32 cellular contexts compared by ENCODE assay signal in the genomic region with DNA sequence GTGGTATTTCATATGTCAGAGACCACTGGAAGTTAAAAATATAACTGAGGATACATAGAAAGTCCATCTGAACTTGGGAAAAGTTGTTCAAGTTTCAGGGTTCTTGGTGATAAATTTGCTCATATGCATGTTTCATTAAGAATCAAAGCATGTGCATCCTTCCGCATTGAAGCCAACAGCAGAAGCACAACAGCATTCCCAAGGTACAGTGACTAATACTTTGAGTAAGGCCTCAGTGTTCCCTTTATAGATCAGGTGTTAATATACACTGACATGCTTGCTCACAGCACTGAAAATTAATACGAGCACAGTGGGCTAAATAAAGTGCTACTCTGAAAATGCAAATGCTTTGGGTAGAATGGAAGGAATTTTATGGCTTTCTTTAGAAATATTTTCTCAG.
DNase-seq lines count a peak whose midpoint lies in the region; ATAC-seq, FAIRE-seq and TF ChIP-seq lines count a peak whose summit lies in the region.
"Had no signal": no experiment of that assay in that cellular context is flagged by ENCODE, and none has a peak within 500 bp of the region (broad histone marks: within the 10 kb centered on the region; RNA-seq: fewer than 3 reads in every experiment).

No MANE protein-coding gene starts in this region.

- in situ Hi-C loops in GM23248 (cut with MboI): no loop called here

- no peaks in the 10 kb centered on the region for H4K20me1 ChIP-seq in GM23248 (ENCODE audit: insufficient read depth)
- no peaks in the 10 kb centered on the region for H4K20me1 ChIP-seq in endothelial cell of umbilical vein (replicated peaks; ENCODE audit: control insufficient read depth, extremely low read depth, insufficient read depth, low read length)

- H3K9me3 Mint-ChIP-seq in nephron progenitor cell: no peaks in the 10 kb centered on the region

- no peaks in the 10 kb centered on the region for H3K4me1 Mint-ChIP-seq in nephron progenitor cell
- H3K4me1 Mint-ChIP-seq: B cell had no signal

- H3K9me3 ChIP-seq in GM23248 (ENCODE audit: low read depth): no peaks in the 10 kb centered on the region
- peaks cover 2% of the 10 kb centered on the region for H3K9me3 ChIP-seq in RWPE2 (ENCODE audit: severe bottlenecking)
- H3K9me3 ChIP-seq in endothelial cell of umbilical vein (replicated peaks; ENCODE audit: control insufficient read depth, insufficient read depth, low read length): no peaks in the 10 kb centered on the region
- H3K9me3 ChIP-seq: A549, SJCRH30 had no signal

- POLR2A ChIA-PET in endothelial cell of umbilical vein (lab: Charles Lee): no interaction called here

- H3K27me3 ChIP-seq in GM23248 (replicated peaks; ENCODE audit: insufficient read depth): no peaks in the 10 kb centered on the region
- no peaks in the 10 kb centered on the region for H3K27me3 ChIP-seq in RWPE2 (ENCODE audit: insufficient read depth, poor library complexity, severe bottlenecking)
- H3K27me3 ChIP-seq in endothelial cell of umbilical vein (ENCODE audit: control insufficient read depth in 2 of 2, insufficient read depth in 2 of 2, low read length in 2 of 2): no peaks in the 10 kb centered on the region
- H3K27me3 ChIP-seq: SJCRH30 had no signal

- no peak overlapping the region for H2AFZ ChIP-seq in GM23248
- no peak overlapping the region for H2AFZ ChIP-seq in endothelial cell of umbilical vein (ENCODE audit: low read depth, low read length)

- H3K9me2 ChIP-seq in GM23248 (ENCODE audit: insufficient read depth): no peaks in the 10 kb centered on the region

- H3K4me3 Mint-ChIP-seq in nephron progenitor cell: no peak overlapping the region
- H3K4me3 Mint-ChIP-seq: B cell; CD8-positive, alpha-beta T cell had no signal

- H3K9ac ChIP-seq in GM23248 (no peak overlapping the region), endothelial cell of umbilical vein (replicated peaks; ENCODE audit: extremely low read depth, insufficient read depth, low read length) (no peak overlapping the region)

- BruUV-seq in endothelial cell of umbilical vein (replicated peaks; lab: Mats Ljungman, UMichigan): no TSS peak

- H3K27me3 Mint-ChIP-seq in nephron progenitor cell (ENCODE audit: low read depth, poor library complexity): no peaks in the 10 kb centered on the region
- H3K27me3 Mint-ChIP-seq: B cell had no signal

- H3K36me3 Mint-ChIP-seq in nephron progenitor cell (ENCODE audit: low read depth): no peaks in the 10 kb centered on the region
- H3K36me3 Mint-ChIP-seq: CD8-positive, alpha-beta T cell had no signal

- H3K79me2 ChIP-seq in GM23248 (ENCODE audit: insufficient read depth) (no peaks in the 10 kb centered on the region), endothelial cell of umbilical vein (ENCODE audit: control insufficient read depth, insufficient read depth, low read length) (peaks cover 7% of the 10 kb centered on the region)

- H3K4me1 ChIP-seq in GM23248 (ENCODE audit: insufficient read depth): no peaks in the 10 kb centered on the region
- peaks cover 8% of the 10 kb centered on the region for H3K4me1 ChIP-seq in RWPE2 (ENCODE audit: insufficient read depth, poor library complexity, severe bottlenecking)
- H3K4me1 ChIP-seq in endothelial cell of umbilical vein (ENCODE audit: control insufficient read depth, extremely low read depth, insufficient read depth, low read length): peaks cover 30% of the 10 kb centered on the region
- H3K4me1 ChIP-seq: A549, Caco-2, SJCRH30 had no signal

- intact Hi-C loops in endothelial cell of umbilical vein (cut with micrococcal nuclease): no loop called here

- H3K4me2 ChIP-seq in GM23248 (ENCODE audit: unreplicated experiment) (no peak overlapping the region), endothelial cell of umbilical vein (ENCODE audit: insufficient read depth, low read length) (no peak overlapping the region)
- H3K4me2 ChIP-seq: A549 had no signal

- CTCF ChIA-PET in endothelial cell of umbilical vein (lab: Charles Lee): no interaction called here

- H3K9me1 ChIP-seq in endothelial cell of umbilical vein (replicated peaks; ENCODE audit: control insufficient read depth, extremely low read depth, insufficient read depth, low read length): no peaks in the 10 kb centered on the region

- TF ChIP-seq POLR2A in endothelial cell of umbilical vein (IDR thresholded peaks at IDR 0.05; ENCODE audit: low read depth, low read length): no peak

- no peak for FAIRE-seq in endothelial cell of umbilical vein (lab: Jason Lieb, UNC)
- FAIRE-seq: GM12891, H1, HepG2, K562 had no signal

- H3K36me3 ChIP-seq in GM23248 (ENCODE audit: low read depth): no peaks in the 10 kb centered on the region
- H3K36me3 ChIP-seq in RWPE2 (ENCODE audit: low read depth): no peaks in the 10 kb centered on the region
- no peaks in the 10 kb centered on the region for H3K36me3 ChIP-seq in endothelial cell of umbilical vein (ENCODE audit: control insufficient read depth in 2 of 2, extremely low read depth in 1 of 2, insufficient read depth in 2 of 2, low read length in 2 of 2)
- H3K36me3 ChIP-seq: SJCRH30 had no signal

- no peak overlapping the region for H3K4me3 ChIP-seq in GM23248
- no peak overlapping the region for H3K4me3 ChIP-seq in RWPE2 (ENCODE audit: severe bottlenecking)
- no peak overlapping the region for H3K4me3 ChIP-seq in endothelial cell of umbilical vein (replicated peaks in 1 of 3; ENCODE audit: insufficient read depth in 1 of 3, low read depth in 1 of 3, low read length in 3 of 3)
- H3K4me3 ChIP-seq: A549, K562, SJCRH30 had no signal

- no peak overlapping the region for H3K27ac Mint-ChIP-seq in nephron progenitor cell
- H3K27ac Mint-ChIP-seq: B cell; CD8-positive, alpha-beta T cell had no signal

- peak; percentile 31; the same call in 1 of the 3 replicates for ATAC-seq in RWPE2 (ENCODE audit: low read depth)
- ATAC-seq: A549; CD8-positive, alpha-beta T cell; HepG2; K562; PC-3; Right ventricle myocardium inferior; SK-N-SH treated with all-trans-retinoic acid at 6 μM for 48 hours had no signal

- dilution Hi-C loops in endothelial cell of umbilical vein (cut with MboI; ENCODE audit: extremely low pct_ligation_motif_present, low sequenced_read_pairs): no loop called here

- H3F3A ChIP-seq in GM23248 (ENCODE audit: insufficient read depth): no peaks in the 10 kb centered on the region

- DNase-seq in GM23248: peak; percentile 5
- no peak for DNase-seq in RWPE2 (ENCODE audit: low spot score)
- DNase-seq in endothelial cell of umbilical vein (ENCODE audit: low read depth, low spot score): peak; percentile 38
- peak; percentile 51 for DNase-seq in renal cortical epithelial cell (ENCODE audit: low read depth)
- DNase-seq in nephron progenitor cell: no peak
- no peak for DNase-seq in substantia nigra (lab: John Stamatoyannopoulos, UW)
- DNase-seq in kidney glomerular epithelial cell (lab: John Stamatoyannopoulos, UW): no peak
- DNase-seq: Caco-2; CD8-positive, alpha-beta T cell; EL; GF-D8; HCEC 1CT; Kasumi-1; MM.1S; NCI-H1417; NCI-H1694; NCI-H2029 treated with DMSO at 0.1 percent for 48 hours; NCI-H446 treated with DMSO at 0.1 percent for 48 hours; NCI-H526; NCI-H82; NK-92 treated with Interleukin-12 subunit alpha and Interleukin-12 subunit beta, amount 100 ng/mL, for 24 hours; PC-3; SJCRH30 had no signal

- TF ChIP-seq CTCF in RWPE2 (IDR thresholded peaks at IDR 0.05; ENCODE audit: poor library complexity, severe bottlenecking) (no peak), endothelial cell of umbilical vein (IDR thresholded peaks at IDR 0.05; ENCODE audit: extremely low read depth in 1 of 2, insufficient read depth in 1 of 2, low read depth in 1 of 2, low read length in 2 of 2) (no peak), nephron progenitor cell (IDR thresholded peaks at IDR 0.05) (no peak)

- 35 to 41% methylated on average over 2 of the region's 2 CpGs for WGBS in GM23248 (ENCODE audit: low coverage in 1 of 2, low lambda C conversion rate in 2 of 2, missing lambda C conversion rate in 2 of 2), 2 experiments

- H3K27ac ChIP-seq in GM23248 (no peak overlapping the region), RWPE2 (ENCODE audit: poor library complexity, severe bottlenecking) (no peak overlapping the region), endothelial cell of umbilical vein (ENCODE audit: insufficient read depth, low read depth, low read length) (no peak overlapping the region), substantia nigra (ENCODE audit: low read depth, low read length, poor library complexity, severe bottlenecking) (no peak overlapping the region)
- H3K27ac ChIP-seq: A549, C4-2B, SJCRH30 had no signal

TF ChIP-seq in endothelial cell of umbilical vein, 7 proteins besides CTCF, POLR2A, EP300 and RAD21:
- TF ChIP-seq MYC (IDR thresholded peaks at IDR 0.05; ENCODE audit: low read depth, low read length): no peak
- no peak for TF ChIP-seq JUN (IDR thresholded peaks at IDR 0.05; ENCODE audit: borderline replicate concordance, insufficient read depth, insufficient read length, low read depth)
- no peak for TF ChIP-seq POLR2AphosphoS5 (IDR thresholded peaks at IDR 0.05; ENCODE audit: insufficient read depth, low read depth, low read length)
- no peak for TF ChIP-seq GATA2 (IDR thresholded peaks at IDR 0.05; ENCODE audit: insufficient read depth, insufficient read length, low read depth, low read length)
- TF ChIP-seq EZH2 (IDR thresholded peaks at IDR 0.05; ENCODE audit: borderline replicate concordance, low read depth, low read length, severe bottlenecking): no peak
- TF ChIP-seq, protein P1, sequence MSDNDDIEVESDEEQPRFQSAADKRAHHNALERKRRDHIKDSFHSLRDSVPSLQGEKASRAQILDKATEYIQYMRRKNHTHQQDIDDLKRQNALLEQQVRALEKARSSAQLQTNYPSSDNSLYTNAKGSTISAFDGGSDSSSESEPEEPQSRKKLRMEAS (IDR thresholded peaks at IDR 0.05; ENCODE audit: insufficient read depth, insufficient read length): no peak
- no peak for TF ChIP-seq FOS (IDR thresholded peaks at IDR 0.05; ENCODE audit: borderline replicate concordance, insufficient read depth, low read length)

Comparison
In these comparisons a context has a peak if more than half of its experiments do, and no peak if none do; other contexts are left out.
1. DNase-seq: peak in GM23248 (single experiment), endothelial cell of umbilical vein (single experiment) and renal cortical epithelial cell (single experiment); none in RWPE2 (single experiment), nephron progenitor cell (single experiment), substantia nigra (0 of 49) and kidney glomerular epithelial cell (single experiment).